In genomic region chr3:63862804-63863149, GRCh38 we compare ENCODE assay signal across 8 cellular contexts. TPM values are rescaled to one million over a fixed set of nuclear protein-coding genes. Genes with fewer than 3 reads are reported as not detected.
DNase-seq lines count a peak whose midpoint lies in the region; ATAC-seq lines count a peak whose summit lies in the region.

No MANE protein-coding gene starts in this region.

- POLR2A ChIA-PET in activated CD4-positive, alpha-beta memory T cell treated with anti-CD3 and anti-CD28 coated beads, Interleukin-2, amount 10 ng/mL, durations not matched to agents 7 days and 5 days (lab: Charles Lee) = interaction anchor here (0.9 to 2.7 kb wide), 2 partner anchors 48 to 106 kb away, joined by 3 to 25 read pairs; partner anchors contain the start of gene SCAANT1

- H3K27me3 ChIP-seq in CD4-positive, CD25-positive, alpha-beta regulatory T cell (ENCODE audit: control insufficient read depth, insufficient read depth, low read length) = no peaks in the 10 kb centered on the region
- no peaks in the 10 kb centered on the region for H3K27me3 ChIP-seq in subcutaneous abdominal adipose tissue (ENCODE audit: control insufficient read depth in 5 of 5, insufficient read depth in 4 of 5, low read length in 5 of 5)

- ATAC-seq in CD4-positive, CD25-positive, alpha-beta regulatory T cell (ENCODE audit: low read depth in 2 of 2) = no peak
- ATAC-seq in GM21723 (IDR thresholded peaks at IDR 0.05; ENCODE audit: unreplicated experiment) (peak; percentile 10), HG02763 (IDR thresholded peaks at IDR 0.05; ENCODE audit: unreplicated experiment) (no peak)

- peak overlapping the region; percentile 32 to 95 (median 89) for H3K9ac ChIP-seq in subcutaneous abdominal adipose tissue (ENCODE audit: low read length in 5 of 5)

- no peaks in the 10 kb centered on the region for H3K27me3 Mint-ChIP-seq in CD4-positive, CD25-positive, alpha-beta regulatory T cell
- no peaks in the 10 kb centered on the region for H3K27me3 Mint-ChIP-seq in activated CD4-positive, alpha-beta memory T cell treated with anti-CD3 and anti-CD28 coated beads, Interleukin-2, amount 10 ng/mL, durations not matched to agents 7 days and 5 days

- no peaks in the 10 kb centered on the region for H3K9me3 ChIP-seq in CD4-positive, CD25-positive, alpha-beta regulatory T cell (ENCODE audit: control insufficient read depth in 2 of 2, low read length in 2 of 2)
- H3K9me3 ChIP-seq in iPS-18c (ENCODE audit: control insufficient read depth, insufficient read depth, low read length) (no peaks in the 10 kb centered on the region), subcutaneous abdominal adipose tissue (ENCODE audit: control insufficient read depth in 5 of 5, low read length in 5 of 5) (no peaks in the 10 kb centered on the region)

- peaks cover 27% of the 10 kb centered on the region for H3K4me1 ChIP-seq in CD4-positive, CD25-positive, alpha-beta regulatory T cell (ENCODE audit: control insufficient read depth, insufficient read depth, low read length, poor library complexity, severe bottlenecking)
- H3K4me1 ChIP-seq in subcutaneous abdominal adipose tissue (ENCODE audit: control insufficient read depth in 5 of 5, insufficient read depth in 5 of 5, low read length in 5 of 5) = peaks cover 0 to 22% (median 16%) of the 10 kb centered on the region in 5 donors

- no peaks in the 10 kb centered on the region for H3K36me3 ChIP-seq in CD4-positive, CD25-positive, alpha-beta regulatory T cell (ENCODE audit: control insufficient read depth, insufficient read depth, low read length)
- no peaks in the 10 kb centered on the region for H3K36me3 ChIP-seq in subcutaneous abdominal adipose tissue (ENCODE audit: control insufficient read depth in 5 of 5, insufficient read depth in 5 of 5, low read length in 5 of 5)

- peak overlapping the region; percentile 84 for H3K4me3 ChIP-seq in CD4-positive, CD25-positive, alpha-beta regulatory T cell (ENCODE audit: low read depth, low read length)
- H3K4me3 ChIP-seq in iPS-18c (ENCODE audit: insufficient read depth, low read depth, low read length) (peak overlapping the region; percentile 81), subcutaneous abdominal adipose tissue (ENCODE audit: low read depth in 1 of 5, low read length in 5 of 5) (peak overlapping the region; percentile 74 to 90 (median 82))

- DNase-seq in CD4-positive, CD25-positive, alpha-beta regulatory T cell = peak in 1 of 3 donors; percentile 14
- DNase-seq in activated CD4-positive, alpha-beta memory T cell treated with anti-CD3 and anti-CD28 coated beads, Interleukin-2, amount 10 ng/mL, durations not matched to agents 7 days and 5 days = no peak
- no peak for DNase-seq in NCI-H510A treated with DMSO at 0.1 percent for 48 hours (lab: John Stamatoyannopoulos, UW)
- DNase-seq in H4 (ENCODE audit: low spot score) = no peak

- H3K4me3 Mint-ChIP-seq in CD4-positive, CD25-positive, alpha-beta regulatory T cell = peak overlapping the region; percentile 79 to 89 (median 86)
- H3K4me3 Mint-ChIP-seq in activated CD4-positive, alpha-beta memory T cell treated with anti-CD3 and anti-CD28 coated beads, Interleukin-2, amount 10 ng/mL, durations not matched to agents 7 days and 5 days = peak overlapping the region; percentile 77

- peaks cover 35 to 74% (median 62%) of the 10 kb centered on the region in 4 donors for H3K4me1 Mint-ChIP-seq in CD4-positive, CD25-positive, alpha-beta regulatory T cell
- peaks cover 43% of the 10 kb centered on the region for H3K4me1 Mint-ChIP-seq in activated CD4-positive, alpha-beta memory T cell treated with anti-CD3 and anti-CD28 coated beads, Interleukin-2, amount 10 ng/mL, durations not matched to agents 7 days and 5 days

- H3K27ac Mint-ChIP-seq in CD4-positive, CD25-positive, alpha-beta regulatory T cell = peak overlapping the region; percentile 75 to 92 (median 77)
- peak overlapping the region; percentile 90 for H3K27ac Mint-ChIP-seq in activated CD4-positive, alpha-beta memory T cell treated with anti-CD3 and anti-CD28 coated beads, Interleukin-2, amount 10 ng/mL, durations not matched to agents 7 days and 5 days

- CTCF ChIA-PET in activated CD4-positive, alpha-beta memory T cell treated with anti-CD3 and anti-CD28 coated beads, Interleukin-2, amount 10 ng/mL, durations not matched to agents 7 days and 5 days (lab: Charles Lee) = interaction anchor here (1.4 kb wide), 1 partner anchor 98 kb away, joined by 3 read pairs; no protein-coding TSS in a partner anchor

- peak overlapping the region; percentile 61 for H3K27ac ChIP-seq in CD4-positive, CD25-positive, alpha-beta regulatory T cell (ENCODE audit: insufficient read depth, low read length, poor library complexity, severe bottlenecking)
- peak overlapping the region; percentile 81 for H3K27ac ChIP-seq in subcutaneous abdominal adipose tissue (ENCODE audit: low read depth, low read length)

- H3K36me3 Mint-ChIP-seq in CD4-positive, CD25-positive, alpha-beta regulatory T cell = peaks cover 9% of the 10 kb centered on the region
- peaks cover 44% of the 10 kb centered on the region for H3K36me3 Mint-ChIP-seq in activated CD4-positive, alpha-beta memory T cell treated with anti-CD3 and anti-CD28 coated beads, Interleukin-2, amount 10 ng/mL, durations not matched to agents 7 days and 5 days (ENCODE audit: low read depth)

- H3K9me3 Mint-ChIP-seq in CD4-positive, CD25-positive, alpha-beta regulatory T cell = no peaks in the 10 kb centered on the region
- no peaks in the 10 kb centered on the region for H3K9me3 Mint-ChIP-seq in activated CD4-positive, alpha-beta memory T cell treated with anti-CD3 and anti-CD28 coated beads, Interleukin-2, amount 10 ng/mL, durations not matched to agents 7 days and 5 days

RNA-seq across cellular contexts. Expression of gene THOC7, which starts 0.8 kb away (rescaled TPM):
- total RNA-seq in CD4-positive, CD25-positive, alpha-beta regulatory T cell = 37.3 TPM
- 10 to 100 TPM; 73.8 to 96.7 (median 85.4) TPM for polyA plus RNA-seq in CD4-positive, CD25-positive, alpha-beta regulatory T cell
- 10 to 100 TPM; 78.4 to 79.2 TPM for total RNA-seq in activated CD4-positive, alpha-beta memory T cell treated with anti-CD3 and anti-CD28 coated beads, Interleukin-2, amount 10 ng/mL, durations not matched to agents 7 days and 5 days
- 80.1 and 81.8 TPM in 2 replicates for total RNA-seq in H4 (2014; rRNA removed; shearing (Covaris generic))

RNA-seq across cellular contexts. Expression of gene ATXN7, which starts 0.9 kb away (rescaled TPM):
- 249 TPM for total RNA-seq in CD4-positive, CD25-positive, alpha-beta regulatory T cell
- polyA plus RNA-seq in CD4-positive, CD25-positive, alpha-beta regulatory T cell = 10 to 100 TPM; 20.0 to 28.7 (median 23.4) TPM
- total RNA-seq in activated CD4-positive, alpha-beta memory T cell treated with anti-CD3 and anti-CD28 coated beads, Interleukin-2, amount 10 ng/mL, durations not matched to agents 7 days and 5 days = 10 to 100 TPM; 59.5 to 61.2 TPM
- total RNA-seq in H4 (2014; rRNA removed; shearing (Covaris generic)) = 3.7 and 4.0 TPM in 2 replicates

RNA-seq across cellular contexts. Expression of gene C3orf49, which starts 43.7 kb away (rescaled TPM):
- not detected for total RNA-seq in CD4-positive, CD25-positive, alpha-beta regulatory T cell
- polyA plus RNA-seq in CD4-positive, CD25-positive, alpha-beta regulatory T cell = not detected
- not detected for total RNA-seq in activated CD4-positive, alpha-beta memory T cell treated with anti-CD3 and anti-CD28 coated beads, Interleukin-2, amount 10 ng/mL, durations not matched to agents 7 days and 5 days
- total RNA-seq in H4 (2014; rRNA removed; shearing (Covaris generic)) = not detected in 2 replicates

RNA-seq across cellular contexts. Expression of gene SCAANT1, which starts 49.4 kb away (rescaled TPM):
- 4.7 TPM for total RNA-seq in CD4-positive, CD25-positive, alpha-beta regulatory T cell
- polyA plus RNA-seq in CD4-positive, CD25-positive, alpha-beta regulatory T cell = not detected
- not detected for total RNA-seq in activated CD4-positive, alpha-beta memory T cell treated with anti-CD3 and anti-CD28 coated beads, Interleukin-2, amount 10 ng/mL, durations not matched to agents 7 days and 5 days
- total RNA-seq in H4 (2014; rRNA removed; shearing (Covaris generic)) = not detected in 2 replicates

Comparison
In these comparisons a context has a peak if more than half of its experiments do, and no peak if none do; other contexts are left out.
1. RNA of gene ATXN7, which starts 0.9 kb away (total RNA-seq): 249 TPM in CD4-positive, CD25-positive, alpha-beta regulatory T cell (single experiment) and 59.5 to 61.2 TPM in activated CD4-positive, alpha-beta memory T cell treated with anti-CD3 and anti-CD28 coated beads, Interleukin-2, amount 10 ng/mL, durations not matched to agents 7 days and 5 days; 3.7 to 4.0 TPM in H4; every median in the first group is over 10 times any median in the second.
2. Peak in every context shown above with its lines, with median percentiles within 50 percentile points of each other: H3K4me3 ChIP-seq.